8 cellular contexts compared by ENCODE assay signal in genomic region chr7:73526892-73527821, GRCh38. TPM values are rescaled to one million over a fixed set of nuclear protein-coding genes. Genes with fewer than 3 reads are reported as not detected.
A peak's percentile ranks its signal among the peaks of the same experiment; 100 is the strongest.
DNase-seq lines count a peak whose midpoint lies in the region; ATAC-seq and TF ChIP-seq lines count a peak whose summit lies in the region.

No MANE protein-coding gene starts in this region.

- H3K4me1 ChIP-seq in prostate gland (replicated peaks) (no peaks in the 10 kb centered on the region), lower lobe of right lung (peaks cover 8% of the 10 kb centered on the region)

- no peaks in the 10 kb centered on the region for H3K27me3 Mint-ChIP-seq in activated T-cell treated with anti-CD3 and anti-CD28 coated beads, Interleukin-2, amount 50 U/mL, for 24 hours
- H3K27me3 Mint-ChIP-seq in stimulated activated memory B cell treated with anti-CD40 and anti-IgM and Interleukin-4, amounts not matched to agents 10 μg/mL and 1 μg/mL and 100 μg/mL, for 72 hours = no peaks in the 10 kb centered on the region

- ATAC-seq in activated naive CD4-positive, alpha-beta T cell treated with anti-CD3 and anti-CD28 coated beads, Interleukin-2, amount 50 U/mL, for 72 hours = no peak
- no peak for ATAC-seq in stimulated activated memory B cell treated with anti-CD40 and anti-IgM and Interleukin-4, amounts not matched to agents 10 μg/mL and 1 μg/mL and 100 μg/mL, for 72 hours
- ATAC-seq in lower lobe of right lung = no peak

- TF ChIP-seq CTCF in prostate gland (IDR thresholded peaks at IDR 0.05) (no peak), lower lobe of right lung (IDR thresholded peaks at IDR 0.05) (no peak)

- no peak overlapping the region for H3K4me3 ChIP-seq in prostate gland
- no peak overlapping the region for H3K4me3 ChIP-seq in lower lobe of right lung

- H3K9me3 Mint-ChIP-seq in activated T-cell treated with anti-CD3 and anti-CD28 coated beads, Interleukin-2, amount 50 U/mL, for 24 hours = no peaks in the 10 kb centered on the region
- no peaks in the 10 kb centered on the region for H3K9me3 Mint-ChIP-seq in activated naive CD4-positive, alpha-beta T cell treated with anti-CD3 and anti-CD28 coated beads, Interleukin-2, amount 50 U/mL, for 72 hours
- no peaks in the 10 kb centered on the region for H3K9me3 Mint-ChIP-seq in stimulated activated memory B cell treated with anti-CD40 and anti-IgM and Interleukin-4, amounts not matched to agents 10 μg/mL and 1 μg/mL and 100 μg/mL, for 72 hours

- H3K9me3 ChIP-seq in prostate gland = no peaks in the 10 kb centered on the region
- no peaks in the 10 kb centered on the region for H3K9me3 ChIP-seq in lower lobe of right lung

- no peak overlapping the region for H3K27ac ChIP-seq in prostate gland
- H3K27ac ChIP-seq in lower lobe of right lung = no peak overlapping the region

- WGBS in prostate gland = 78% methylated on average over 8 of the region's 8 CpGs

- H3K4me1 Mint-ChIP-seq in activated T-cell treated with anti-CD3 and anti-CD28 coated beads, Interleukin-2, amount 50 U/mL, for 24 hours (ENCODE audit: low read depth) = peaks cover 33% of the 10 kb centered on the region
- peaks cover 32% of the 10 kb centered on the region for H3K4me1 Mint-ChIP-seq in stimulated activated memory B cell treated with anti-CD40 and anti-IgM and Interleukin-4, amounts not matched to agents 10 μg/mL and 1 μg/mL and 100 μg/mL, for 72 hours

- TF ChIP-seq POLR2A in prostate gland (IDR thresholded peaks at IDR 0.05) = no peak

- intact Hi-C loops in prostate gland (cut with DNase I) = no loop called here
- intact Hi-C loops in lower lobe of right lung (cut with DNase I) = no loop called here

- peaks cover 12% of the 10 kb centered on the region for H3K36me3 Mint-ChIP-seq in activated T-cell treated with anti-CD3 and anti-CD28 coated beads, Interleukin-2, amount 50 U/mL, for 24 hours (ENCODE audit: low read depth)
- H3K36me3 Mint-ChIP-seq in activated naive CD4-positive, alpha-beta T cell treated with anti-CD3 and anti-CD28 coated beads, Interleukin-2, amount 50 U/mL, for 72 hours = no peaks in the 10 kb centered on the region
- H3K36me3 Mint-ChIP-seq in stimulated activated memory B cell treated with anti-CD40 and anti-IgM and Interleukin-4, amounts not matched to agents 10 μg/mL and 1 μg/mL and 100 μg/mL, for 72 hours = peaks cover 2% of the 10 kb centered on the region

- no peaks in the 10 kb centered on the region for H3K36me3 ChIP-seq in prostate gland
- no peaks in the 10 kb centered on the region for H3K36me3 ChIP-seq in lower lobe of right lung

- H3K4me3 Mint-ChIP-seq in activated T-cell treated with anti-CD3 and anti-CD28 coated beads, Interleukin-2, amount 50 U/mL, for 24 hours = peak overlapping the region; percentile 40
- peak overlapping the region; percentile 6 for H3K4me3 Mint-ChIP-seq in stimulated activated memory B cell treated with anti-CD40 and anti-IgM and Interleukin-4, amounts not matched to agents 10 μg/mL and 1 μg/mL and 100 μg/mL, for 72 hours

- peak overlapping the region; percentile 88 for H3K27ac Mint-ChIP-seq in activated T-cell treated with anti-CD3 and anti-CD28 coated beads, Interleukin-2, amount 50 U/mL, for 24 hours
- peak overlapping the region; percentile 84 to 88 for H3K27ac Mint-ChIP-seq in activated naive CD4-positive, alpha-beta T cell treated with anti-CD3 and anti-CD28 coated beads, Interleukin-2, amount 50 U/mL, for 72 hours
- H3K27ac Mint-ChIP-seq in stimulated activated memory B cell treated with anti-CD40 and anti-IgM and Interleukin-4, amounts not matched to agents 10 μg/mL and 1 μg/mL and 100 μg/mL, for 72 hours = peak overlapping the region; percentile 81

- H3K27me3 ChIP-seq in prostate gland (replicated peaks; ENCODE audit: insufficient read depth) (no peaks in the 10 kb centered on the region), lower lobe of right lung (ENCODE audit: low read depth) (no peaks in the 10 kb centered on the region)

- no peak for DNase-seq in activated T-cell treated with anti-CD3 and anti-CD28 coated beads, Interleukin-2, amount 50 U/mL, for 24 hours
- no peak for DNase-seq in activated T-cell treated with anti-CD3 and anti-CD28 coated beads, Interleukin-2, amount 50 U/mL, for 48 hours
- DNase-seq in NCI-H2081 (lab: John Stamatoyannopoulos, UW) = peak; percentile 46 to 84
- DNase-seq in activated naive CD4-positive, alpha-beta T cell treated with anti-CD3 and anti-CD28 coated beads, Interleukin-2, amount 50 U/mL, for 72 hours (ENCODE audit: low spot score in 2 of 2) = no peak
- DNase-seq in hepatic stellate cell (ENCODE audit: low spot score) = no peak
- DNase-seq in prostate gland (ENCODE audit: low spot score) = no peak
- no peak for DNase-seq in lower lobe of right lung

RNA-seq across cellular contexts. Expression of gene BAZ1B, which starts 5.1 kb away (rescaled TPM):
- total RNA-seq in activated naive CD4-positive, alpha-beta T cell treated with anti-CD3 and anti-CD28 coated beads, Interleukin-2, amount 50 U/mL, for 72 hours = 10 to 100 TPM; 76.0 to 90.8 TPM
- total RNA-seq in prostate gland = 10 to 100 TPM; 43.4 to 56.4 TPM
- 56.0 TPM for total RNA-seq in lower lobe of right lung

RNA-seq across cellular contexts. Expression of gene BCL7B, which starts 30.3 kb away (rescaled TPM):
- total RNA-seq in activated naive CD4-positive, alpha-beta T cell treated with anti-CD3 and anti-CD28 coated beads, Interleukin-2, amount 50 U/mL, for 72 hours = 10 to 100 TPM; 51.5 to 60.1 TPM
- total RNA-seq in prostate gland = 100 to 1,000 TPM in 1 of 2 donors, 10 to 100 TPM in 1; 78.7 to 105 TPM
- 52.8 TPM for total RNA-seq in lower lobe of right lung

RNA-seq across cellular contexts. Expression of gene TBL2, which starts 51.2 kb away (rescaled TPM):
- 10 to 100 TPM; 33.3 to 35.2 TPM for total RNA-seq in activated naive CD4-positive, alpha-beta T cell treated with anti-CD3 and anti-CD28 coated beads, Interleukin-2, amount 50 U/mL, for 72 hours
- total RNA-seq in prostate gland = 100 to 1,000 TPM in 1 of 2 donors, 10 to 100 TPM in 1; 73.5 to 112 TPM
- 27.9 TPM for total RNA-seq in lower lobe of right lung

Comparison
In these comparisons a context has a peak if more than half of its experiments do, and no peak if none do; other contexts are left out.
1. DNase-seq: peak in NCI-H2081 (2 of 2); none in activated T-cell treated with anti-CD3 and anti-CD28 coated beads, Interleukin-2, amount 50 U/mL, for 24 hours (single experiment), activated T-cell treated with anti-CD3 and anti-CD28 coated beads, Interleukin-2, amount 50 U/mL, for 48 hours (0 of 2), activated naive CD4-positive, alpha-beta T cell treated with anti-CD3 and anti-CD28 coated beads, Interleukin-2, amount 50 U/mL, for 72 hours (0 of 2), hepatic stellate cell (single experiment), prostate gland (single experiment) and lower lobe of right lung (single experiment).
2. Peak in every context shown above with its lines, with median percentiles within 50 percentile points of each other: H3K27ac Mint-ChIP-seq.